Comparison of ENCODE assay signal across 16 cellular contexts in the genomic region with DNA sequence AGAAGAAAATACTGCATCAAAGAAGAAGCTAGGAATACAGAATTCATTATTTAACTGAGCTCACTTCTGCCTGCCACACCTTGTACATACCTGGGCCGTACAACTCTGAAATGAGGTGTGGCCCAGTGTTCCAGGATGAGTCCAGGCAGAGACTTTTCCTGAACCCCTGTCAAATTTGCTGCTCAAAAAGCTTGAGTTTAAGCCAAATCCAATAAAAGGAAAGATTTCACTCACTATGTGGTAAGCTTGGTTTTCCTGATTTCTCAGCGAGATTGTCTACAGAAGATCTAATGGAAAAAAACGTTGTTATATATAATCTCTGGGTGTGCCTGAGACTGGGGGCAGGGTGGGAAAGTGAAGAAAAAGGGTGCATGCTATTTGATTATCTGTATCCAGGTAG.
"Had no signal": no experiment of that assay in that cellular context is flagged by ENCODE, and none has a peak within 500 bp of the region (broad histone marks: within the 10 kb centered on the region; RNA-seq: fewer than 3 reads in every experiment).

No MANE protein-coding gene starts in this region.

- H3K27ac Mint-ChIP-seq: activated CD4-positive, alpha-beta T cell treated with anti-CD3 and anti-CD28 coated beads, Interleukin-2, amount 10 ng/mL, durations not matched to agents 7 days and 5 days; activated naive CD8-positive, alpha-beta T cell treated with anti-CD3 and anti-CD28 coated beads, Interleukin-2, amount 10 ng/mL, durations not matched to agents 7 days and 5 days; activated T-helper 1 cell treated with anti-CD3 and anti-CD28 coated beads, Interleukin-12 subunit alpha, Interleukin-12 subunit beta, Interleukin-2, Interleukin-4 antibody, amounts not matched to agents 30 ng/mL and 10 ng/mL and 1 ng/mL, durations not matched to agents 14 hours and 24 hours and 36 hours; natural killer cell; stimulated activated memory B cell treated with anti-CD40 and anti-IgM and Interleukin-4, amounts not matched to agents 10 μg/mL and 1 μg/mL and 100 μg/mL, for 72 hours; T-cell had no signal

- DNase-seq: activated CD4-positive, alpha-beta T cell treated with anti-CD3 and anti-CD28 coated beads, Interleukin-2, amount 10 ng/mL, durations not matched to agents 7 days and 5 days; activated naive CD4-positive, alpha-beta T cell; activated naive CD8-positive, alpha-beta T cell treated with anti-CD3 and anti-CD28 coated beads, Interleukin-2, amount 10 ng/mL, durations not matched to agents 7 days and 5 days; brain microvascular endothelial cell; cerebellar nuclear complex; effector CD8-positive, alpha-beta T cell; gastrocnemius medialis; islet precursor cell; natural killer cell; T-cell; T-helper 9 cell; tibial artery had no signal

- H3K9me3 Mint-ChIP-seq: activated CD4-positive, alpha-beta T cell treated with anti-CD3 and anti-CD28 coated beads, Interleukin-2, amount 10 ng/mL, durations not matched to agents 7 days and 5 days; activated T-helper 1 cell treated with anti-CD3 and anti-CD28 coated beads, Interleukin-12 subunit alpha, Interleukin-12 subunit beta, Interleukin-2, Interleukin-4 antibody, amounts not matched to agents 30 ng/mL and 10 ng/mL and 1 ng/mL, durations not matched to agents 14 hours and 24 hours and 36 hours had no signal

- H3K4me3 ChIP-seq: gastrocnemius medialis, tibial artery had no signal

- H3K27ac ChIP-seq: brain microvascular endothelial cell, gastrocnemius medialis, neutrophil, parathyroid adenoma, tibial artery had no signal

- H3K36me3 ChIP-seq: brain microvascular endothelial cell, gastrocnemius medialis, neutrophil, tibial artery had no signal

- H3K9ac ChIP-seq: parathyroid adenoma had no signal

- H3K4me1 ChIP-seq: gastrocnemius medialis, parathyroid adenoma had no signal

- H3K4me1 Mint-ChIP-seq: activated CD4-positive, alpha-beta T cell treated with anti-CD3 and anti-CD28 coated beads, Interleukin-2, amount 10 ng/mL, durations not matched to agents 7 days and 5 days; activated naive CD8-positive, alpha-beta T cell treated with anti-CD3 and anti-CD28 coated beads, Interleukin-2, amount 10 ng/mL, durations not matched to agents 7 days and 5 days; natural killer cell; stimulated activated memory B cell treated with anti-CD40 and anti-IgM and Interleukin-4, amounts not matched to agents 10 μg/mL and 1 μg/mL and 100 μg/mL, for 72 hours; T-cell had no signal

- H3K4me3 Mint-ChIP-seq: activated CD4-positive, alpha-beta T cell treated with anti-CD3 and anti-CD28 coated beads, Interleukin-2, amount 10 ng/mL, durations not matched to agents 7 days and 5 days; activated naive CD8-positive, alpha-beta T cell treated with anti-CD3 and anti-CD28 coated beads, Interleukin-2, amount 10 ng/mL, durations not matched to agents 7 days and 5 days; activated T-helper 1 cell treated with anti-CD3 and anti-CD28 coated beads, Interleukin-12 subunit alpha, Interleukin-12 subunit beta, Interleukin-2, Interleukin-4 antibody, amounts not matched to agents 30 ng/mL and 10 ng/mL and 1 ng/mL, durations not matched to agents 14 hours and 24 hours and 36 hours; natural killer cell; stimulated activated memory B cell treated with anti-CD40 and anti-IgM and Interleukin-4, amounts not matched to agents 10 μg/mL and 1 μg/mL and 100 μg/mL, for 72 hours; T-cell had no signal

- H3K36me3 Mint-ChIP-seq: activated naive CD8-positive, alpha-beta T cell treated with anti-CD3 and anti-CD28 coated beads, Interleukin-2, amount 10 ng/mL, durations not matched to agents 7 days and 5 days; natural killer cell; stimulated activated memory B cell treated with anti-CD40 and anti-IgM and Interleukin-4, amounts not matched to agents 10 μg/mL and 1 μg/mL and 100 μg/mL, for 72 hours; T-cell had no signal

- H3K27me3 Mint-ChIP-seq: activated CD4-positive, alpha-beta T cell treated with anti-CD3 and anti-CD28 coated beads, Interleukin-2, amount 10 ng/mL, durations not matched to agents 7 days and 5 days; activated naive CD8-positive, alpha-beta T cell treated with anti-CD3 and anti-CD28 coated beads, Interleukin-2, amount 10 ng/mL, durations not matched to agents 7 days and 5 days; stimulated activated memory B cell treated with anti-CD40 and anti-IgM and Interleukin-4, amounts not matched to agents 10 μg/mL and 1 μg/mL and 100 μg/mL, for 72 hours; T-cell had no signal

- ATAC-seq: gastrocnemius medialis; natural killer cell; stimulated activated memory B cell treated with anti-CD40 and anti-IgM and Interleukin-4, amounts not matched to agents 10 μg/mL and 1 μg/mL and 100 μg/mL, for 72 hours; T-cell had no signal

- H3K79me2 ChIP-seq: parathyroid adenoma had no signal

- H3K9me3 ChIP-seq: gastrocnemius medialis, neutrophil, tibial artery had no signal

- H2AFZ ChIP-seq: parathyroid adenoma had no signal

- H3K27me3 ChIP-seq: brain microvascular endothelial cell, gastrocnemius medialis, neutrophil, tibial artery had no signal
